In genomic region chr1:88763649-88764406, GRCh38 we compare ENCODE assay signal across 18 cellular contexts.
A peak's percentile ranks its signal among the peaks of the same experiment; 100 is the strongest.
DNase-seq lines count a peak whose midpoint lies in the region; ATAC-seq, FAIRE-seq and TF ChIP-seq lines count a peak whose summit lies in the region.
"Had no signal": no experiment of that assay in that cellular context is flagged by ENCODE, and none has a peak within 500 bp of the region (broad histone marks: within the 10 kb centered on the region; RNA-seq: fewer than 3 reads in every experiment).

No MANE protein-coding gene starts in this region.

- no peak for TF ChIP-seq CTCF in fibroblast of the aortic adventitia (IDR thresholded peaks at IDR 0.05; ENCODE audit: insufficient read depth, low read length)

- H3K9me3 ChIP-seq in skeletal muscle satellite cell (replicated peaks; ENCODE audit: low read length), result no peaks in the 10 kb centered on the region
- H3K9me3 ChIP-seq: HAP-1 had no signal

- DNase-seq in EL, result peak; percentile 75
- DNase-seq in RCC 7860 (ENCODE audit: low spot score), result peak; percentile 22
- peak; percentile 69 for DNase-seq in fibroblast of the aortic adventitia (ENCODE audit: low read depth)
- DNase-seq in GF-D8 (lab: John Stamatoyannopoulos, UW), result no peak
- DNase-seq in urothelium cell line (ENCODE audit: low spot score), result no peak
- DNase-seq: activated CD4-positive, alpha-beta T cell treated with anti-CD3 and anti-CD28 coated beads, Interleukin-2, amount 10 ng/mL, durations not matched to agents 7 days and 5 days; activated T-cell treated with anti-CD3 and anti-CD28 coated beads, Interleukin-2, amount 50 U/mL, for 48 hours; effector CD8-positive, alpha-beta T cell; MM.1S; natural killer cell; NCI-H2107; right cardiac atrium; stimulated activated CD4-positive, alpha-beta T cell treated with anti-CD3 and anti-CD28 coated beads, Interleukin-4, amount 100 ng/mL, for 1 hour had no signal

- H3K9ac ChIP-seq in skeletal muscle satellite cell (ENCODE audit: low read depth, low read length), result no peak overlapping the region

- ATAC-seq in GM19452 (IDR thresholded peaks at IDR 0.05; ENCODE audit: unreplicated experiment), result no peak
- ATAC-seq: natural killer cell, right cardiac atrium, Right ventricle myocardium inferior had no signal

- peaks cover 19% of the 10 kb centered on the region for H3K4me1 ChIP-seq in skeletal muscle satellite cell (ENCODE audit: control insufficient read depth, insufficient read depth, low read length)
- H3K4me1 ChIP-seq: HAP-1 had no signal

- H3K4me3 ChIP-seq in fibroblast of the aortic adventitia (ENCODE audit: low read depth, low read length) (no peak overlapping the region), skeletal muscle satellite cell (ENCODE audit: low read length) (no peak overlapping the region)
- H3K4me3 ChIP-seq: HAP-1, hepatocyte had no signal

- H3K4me2 ChIP-seq in skeletal muscle satellite cell (ENCODE audit: low read length), result peak overlapping the region; percentile 31
- H3K4me2 ChIP-seq: hepatocyte had no signal

- no peaks in the 10 kb centered on the region for H3K27me3 ChIP-seq in skeletal muscle satellite cell (ENCODE audit: control insufficient read depth, insufficient read depth, low read length)
- H3K27me3 ChIP-seq: hepatocyte had no signal

- no peak for FAIRE-seq in RCC 7860 (lab: Jason Lieb, UNC)
- FAIRE-seq in urothelium cell line (lab: Jason Lieb, UNC), result no peak

- peaks cover 16% of the 10 kb centered on the region for H3K36me3 ChIP-seq in skeletal muscle satellite cell (ENCODE audit: insufficient read depth, low read length)
- H3K36me3 ChIP-seq: HAP-1 had no signal

Comparison
In these comparisons a context has a peak if more than half of its experiments do, and no peak if none do; other contexts are left out.
1. DNase-seq: peak in EL (single experiment), RCC 7860 (single experiment) and fibroblast of the aortic adventitia (single experiment); none in GF-D8 (single experiment) and urothelium cell line (single experiment).